ENCODE assay signal across 16 cellular contexts in genomic region chr1:150280138-150280707, GRCh38. TPM values are rescaled to one million over a fixed set of nuclear protein-coding genes. Genes with fewer than 3 reads are reported as not detected.
DNase-seq lines count a peak whose midpoint lies in the region; ATAC-seq, FAIRE-seq and TF ChIP-seq lines count a peak whose summit lies in the region.
"Had no signal": no experiment of that assay in that cellular context is flagged by ENCODE, and none has a peak within 500 bp of the region (broad histone marks: within the 10 kb centered on the region; RNA-seq: fewer than 3 reads in every experiment).

No MANE protein-coding gene starts in this region.

- peak overlapping the region; percentile 57 for H3K4me3 Mint-ChIP-seq in T-helper 2 cell treated with Interferon-gamma antibody and Interleukin-4, amounts not matched to agents 5 μg/mL and 100 μg/mL, for 36 hours
- peak overlapping the region; percentile 66 for H3K4me3 Mint-ChIP-seq in activated T-helper 1 cell treated with anti-CD3 and anti-CD28 coated beads, Interleukin-12 subunit alpha, Interleukin-12 subunit beta, Interleukin-2, Interleukin-4 antibody, amounts not matched to agents 30 ng/mL and 10 ng/mL and 1 ng/mL, durations not matched to agents 14 hours and 24 hours and 36 hours
- peak overlapping the region; percentile 10 to 94 (median 55) for H3K4me3 Mint-ChIP-seq in immature natural killer cell

- peaks cover 14% of the 10 kb centered on the region for H3K27me3 Mint-ChIP-seq in T-helper 2 cell treated with Interferon-gamma antibody and Interleukin-4, amounts not matched to agents 5 μg/mL and 100 μg/mL, for 36 hours (ENCODE audit: low read depth)
- peaks cover 4% of the 10 kb centered on the region for H3K27me3 Mint-ChIP-seq in activated T-helper 1 cell treated with anti-CD3 and anti-CD28 coated beads, Interleukin-12 subunit alpha, Interleukin-12 subunit beta, Interleukin-2, Interleukin-4 antibody, amounts not matched to agents 30 ng/mL and 10 ng/mL and 1 ng/mL, durations not matched to agents 14 hours and 24 hours and 36 hours (ENCODE audit: insufficient read depth)
- H3K27me3 Mint-ChIP-seq in immature natural killer cell (ENCODE audit: low read depth in 3 of 3): peaks cover 6 to 23% (median 9%) of the 10 kb centered on the region in 3 donors

- H3K27ac ChIP-seq in small intestine (ENCODE audit: low read depth in 1 of 2, low read length in 1 of 2): peak overlapping the region in 1 of 2 donors; percentile 14
- no peak overlapping the region for H3K27ac ChIP-seq in WERI-Rb-1

- peaks cover 28% of the 10 kb centered on the region for H3K4me1 Mint-ChIP-seq in T-helper 2 cell treated with Interferon-gamma antibody and Interleukin-4, amounts not matched to agents 5 μg/mL and 100 μg/mL, for 36 hours (ENCODE audit: low read depth)
- H3K4me1 Mint-ChIP-seq in activated T-helper 1 cell treated with anti-CD3 and anti-CD28 coated beads, Interleukin-12 subunit alpha, Interleukin-12 subunit beta, Interleukin-2, Interleukin-4 antibody, amounts not matched to agents 30 ng/mL and 10 ng/mL and 1 ng/mL, durations not matched to agents 14 hours and 24 hours and 36 hours (ENCODE audit: low read depth): peaks cover 38% of the 10 kb centered on the region
- H3K4me1 Mint-ChIP-seq in immature natural killer cell: peaks cover 28 to 34% of the 10 kb centered on the region in 2 donors

- peaks cover 1% of the 10 kb centered on the region for H3K36me3 Mint-ChIP-seq in T-helper 2 cell treated with Interferon-gamma antibody and Interleukin-4, amounts not matched to agents 5 μg/mL and 100 μg/mL, for 36 hours (ENCODE audit: low read depth)
- H3K36me3 Mint-ChIP-seq in activated T-helper 1 cell treated with anti-CD3 and anti-CD28 coated beads, Interleukin-12 subunit alpha, Interleukin-12 subunit beta, Interleukin-2, Interleukin-4 antibody, amounts not matched to agents 30 ng/mL and 10 ng/mL and 1 ng/mL, durations not matched to agents 14 hours and 24 hours and 36 hours (ENCODE audit: low read depth): peaks cover 2% of the 10 kb centered on the region
- peaks cover 0 to 6% (median 4%) of the 10 kb centered on the region in 3 donors for H3K36me3 Mint-ChIP-seq in immature natural killer cell

- H3K36me3 ChIP-seq in small intestine (ENCODE audit: control insufficient read depth in 2 of 2, insufficient read depth in 2 of 2, low read length in 2 of 2): no peaks in the 10 kb centered on the region
- no peaks in the 10 kb centered on the region for H3K36me3 ChIP-seq in WERI-Rb-1

- intact Hi-C loops in activated T-helper 1 cell treated with anti-CD3 and anti-CD28 coated beads, Interleukin-12 subunit alpha, Interleukin-12 subunit beta, Interleukin-2, Interleukin-4 antibody, amounts not matched to agents 30 ng/mL and 10 ng/mL and 1 ng/mL, durations not matched to agents 14 hours and 24 hours and 36 hours (cut with micrococcal nuclease): loop anchor here (5.0 kb wide), 1 partner anchor 42 kb away; the partner anchor contains the start of gene PRPF3

- H3K27me3 ChIP-seq in small intestine (ENCODE audit: control insufficient read depth in 2 of 2, insufficient read depth in 2 of 2, low read length in 2 of 2): no peaks in the 10 kb centered on the region
- H3K27me3 ChIP-seq in WERI-Rb-1 (ENCODE audit: insufficient read depth, low read depth, severe bottlenecking): no peaks in the 10 kb centered on the region

- 22 to 62% (median 36%) methylated on average over 6 of the region's 6 CpGs for WGBS in small intestine, 3 donors

- DNase-seq in T-helper 2 cell treated with Interferon-gamma antibody and Interleukin-4, amounts not matched to agents 5 μg/mL and 100 μg/mL, for 36 hours (ENCODE audit: low spot score): no peak
- DNase-seq in T-helper 2 cell: no peak
- DNase-seq in activated T-helper 1 cell treated with anti-CD3 and anti-CD28 coated beads, Interleukin-12 subunit alpha, Interleukin-12 subunit beta, Interleukin-2, Interleukin-4 antibody, amounts not matched to agents 30 ng/mL and 10 ng/mL and 1 ng/mL, durations not matched to agents 14 hours and 24 hours and 36 hours (ENCODE audit: low spot score): no peak
- no peak for DNase-seq in immature natural killer cell
- DNase-seq in small intestine: peak; percentile 90
- no peak for DNase-seq in NCI-H1694 treated with DMSO at 0.1 percent for 48 hours (lab: John Stamatoyannopoulos, UW)
- DNase-seq in WERI-Rb-1: no peak
- DNase-seq: anterior cingulate cortex, DND-41, NCI-H187 treated with DMSO at 0.1 percent for 48 hours, retina had no signal

- no peaks in the 10 kb centered on the region for H3K9me3 Mint-ChIP-seq in T-helper 2 cell treated with Interferon-gamma antibody and Interleukin-4, amounts not matched to agents 5 μg/mL and 100 μg/mL, for 36 hours
- no peaks in the 10 kb centered on the region for H3K9me3 Mint-ChIP-seq in activated T-helper 1 cell treated with anti-CD3 and anti-CD28 coated beads, Interleukin-12 subunit alpha, Interleukin-12 subunit beta, Interleukin-2, Interleukin-4 antibody, amounts not matched to agents 30 ng/mL and 10 ng/mL and 1 ng/mL, durations not matched to agents 14 hours and 24 hours and 36 hours
- no peaks in the 10 kb centered on the region for H3K9me3 Mint-ChIP-seq in immature natural killer cell

- no peak for FAIRE-seq in small intestine (lab: Jason Lieb, UNC)
- FAIRE-seq: endometrium, H54 had no signal

- ATAC-seq in HG03521 (IDR thresholded peaks at IDR 0.05; ENCODE audit: unreplicated experiment): no peak

- H3K4me3 ChIP-seq in small intestine (ENCODE audit: low read depth in 1 of 2, low read length in 2 of 2) (no peak overlapping the region), WERI-Rb-1 (ENCODE audit: low read depth, low read length) (no peak overlapping the region)

- no peak overlapping the region for H3K27ac Mint-ChIP-seq in T-helper 2 cell treated with Interferon-gamma antibody and Interleukin-4, amounts not matched to agents 5 μg/mL and 100 μg/mL, for 36 hours
- no peak overlapping the region for H3K27ac Mint-ChIP-seq in activated T-helper 1 cell treated with anti-CD3 and anti-CD28 coated beads, Interleukin-12 subunit alpha, Interleukin-12 subunit beta, Interleukin-2, Interleukin-4 antibody, amounts not matched to agents 30 ng/mL and 10 ng/mL and 1 ng/mL, durations not matched to agents 14 hours and 24 hours and 36 hours
- peak overlapping the region in 1 of 6 donors; percentile 33 for H3K27ac Mint-ChIP-seq in immature natural killer cell

- H3K4me1 ChIP-seq in small intestine (ENCODE audit: control insufficient read depth in 2 of 2, insufficient read depth in 1 of 2, low read depth in 1 of 2, low read length in 1 of 2): peaks cover 0 to 2% of the 10 kb centered on the region in 2 donors

- TF ChIP-seq CTCF in WERI-Rb-1 (IDR thresholded peaks at IDR 0.05; ENCODE audit: low read depth, low read length): no peak

- H3K9me3 ChIP-seq in small intestine (ENCODE audit: control insufficient read depth, low read depth) (no peaks in the 10 kb centered on the region), WERI-Rb-1 (ENCODE audit: severe bottlenecking) (no peaks in the 10 kb centered on the region)

RNA-seq across cellular contexts. Expression of gene CIART, which starts 2.1 kb away (rescaled TPM):
- 3.4 TPM in 2 replicates for total RNA-seq in activated T-helper 1 cell treated with anti-CD3 and anti-CD28 coated beads, Interleukin-12 subunit alpha, Interleukin-12 subunit beta, Interleukin-2, Interleukin-4 antibody, amounts not matched to agents 30 ng/mL and 10 ng/mL and 1 ng/mL, durations not matched to agents 14 hours and 24 hours and 36 hours
- not detected for polyA plus RNA-seq in immature natural killer cell
- 10 to 100 TPM in 1 of 3 donors, 1 to 10 TPM in 2; 4.4 to 14.6 (median 6.7) TPM for polyA plus RNA-seq in small intestine

RNA-seq across cellular contexts. Expression of gene C1orf54, which starts 7.6 kb away (rescaled TPM):
- 1.6 TPM in 2 replicates for total RNA-seq in activated T-helper 1 cell treated with anti-CD3 and anti-CD28 coated beads, Interleukin-12 subunit alpha, Interleukin-12 subunit beta, Interleukin-2, Interleukin-4 antibody, amounts not matched to agents 30 ng/mL and 10 ng/mL and 1 ng/mL, durations not matched to agents 14 hours and 24 hours and 36 hours
- polyA plus RNA-seq in immature natural killer cell: 1 to 10 TPM; 1.9 to 6.9 (median 2.0) TPM
- polyA plus RNA-seq in small intestine: 10 to 100 TPM in 1 of 3 donors, 1 to 10 TPM in 2; 3.8 to 10.3 (median 8.1) TPM

RNA-seq across cellular contexts. Expression of gene APH1A, which starts 11.4 kb away (rescaled TPM):
- total RNA-seq in activated T-helper 1 cell treated with anti-CD3 and anti-CD28 coated beads, Interleukin-12 subunit alpha, Interleukin-12 subunit beta, Interleukin-2, Interleukin-4 antibody, amounts not matched to agents 30 ng/mL and 10 ng/mL and 1 ng/mL, durations not matched to agents 14 hours and 24 hours and 36 hours: 102 and 111 TPM in 2 replicates
- 10 to 100 TPM; 64.6 to 99.1 (median 82.1) TPM for polyA plus RNA-seq in immature natural killer cell
- polyA plus RNA-seq in small intestine: 100 to 1,000 TPM in 1 of 3 donors, 10 to 100 TPM in 2; 89.2 to 206 (median 94.8) TPM

RNA-seq across cellular contexts. Expression of gene MRPS21, which starts 13.4 kb away (rescaled TPM):
- 81.4 and 85.2 TPM in 2 replicates for total RNA-seq in activated T-helper 1 cell treated with anti-CD3 and anti-CD28 coated beads, Interleukin-12 subunit alpha, Interleukin-12 subunit beta, Interleukin-2, Interleukin-4 antibody, amounts not matched to agents 30 ng/mL and 10 ng/mL and 1 ng/mL, durations not matched to agents 14 hours and 24 hours and 36 hours
- 10 to 100 TPM; 51.7 to 58.6 (median 53.4) TPM for polyA plus RNA-seq in immature natural killer cell
- 100 to 1,000 TPM in 1 of 3 donors, 10 to 100 TPM in 2; 77.8 to 107 (median 81.1) TPM for polyA plus RNA-seq in small intestine

RNA-seq across cellular contexts. Expression of gene CA14, which starts 22.6 kb away (rescaled TPM):
- not detected in 2 replicates for total RNA-seq in activated T-helper 1 cell treated with anti-CD3 and anti-CD28 coated beads, Interleukin-12 subunit alpha, Interleukin-12 subunit beta, Interleukin-2, Interleukin-4 antibody, amounts not matched to agents 30 ng/mL and 10 ng/mL and 1 ng/mL, durations not matched to agents 14 hours and 24 hours and 36 hours
- polyA plus RNA-seq in immature natural killer cell (under 1 TPM in 2 of 3 donors, not detected in 1; 0.27 to 0.70 TPM), small intestine (under 1 TPM in 1 of 3 donors, not detected in 2; 0.16 TPM)
- total RNA-seq: mesenteric fat pad; T-helper 1 cell treated with Interleukin-12 subunit alpha and Interleukin-12 subunit beta and Interleukin-4 antibody, amounts not matched to agents 30 ng/mL and 1 ng/mL, for 36 hours had no signal

Comparison
In these comparisons a context has a peak if more than half of its experiments do, and no peak if none do; other contexts are left out.
1. RNA of gene CIART, which starts 2.1 kb away (polyA plus RNA-seq): 4.4 to 14.6 TPM in small intestine; not detected in immature natural killer cell; every median in the first group is over 4 times any median in the second.
2. Peak in every context shown above with its lines, with median percentiles within 50 percentile points of each other: H3K4me3 Mint-ChIP-seq.